1 cellular context compared by ENCODE assay signal in the genomic region with DNA sequence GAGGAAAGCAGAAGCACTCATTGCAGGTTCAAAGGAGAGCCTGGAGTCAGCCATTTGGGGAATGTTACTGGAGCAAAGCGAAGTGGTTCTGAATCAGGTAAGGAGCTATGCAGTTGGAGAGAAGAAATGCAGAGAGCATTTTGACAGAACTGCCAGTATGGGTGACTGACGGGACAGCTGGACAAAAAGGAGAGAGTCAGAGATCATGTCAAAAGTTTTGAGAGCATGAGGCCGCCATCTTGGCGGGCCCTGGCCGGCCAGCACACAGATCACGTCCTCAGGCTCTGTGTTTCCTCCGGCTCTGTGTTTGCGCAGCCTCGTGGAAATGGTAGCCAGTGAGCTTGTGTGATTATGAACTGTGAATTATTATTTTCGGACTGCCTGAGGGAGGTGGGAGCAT.
TF ChIP-seq lines count a peak whose summit lies in the region.

No MANE protein-coding gene starts in this region.

TF ChIP-seq in K562, 482 proteins besides CTCF, POLR2A, EP300 and RAD21:
- TF ChIP-seq YY1 (IDR thresholded peaks at IDR 0.05; ENCODE audit: borderline replicate concordance in 1 of 3, control insufficient read depth in 1 of 3, extremely low read depth in 1 of 3, insufficient read depth in 3 of 3, insufficient read length in 1 of 3, insufficient replicate concordance in 2 of 3, low read depth in 1 of 3, low read length in 2 of 3): peak in 1 of 3 experiments; percentile 17
- no peak for TF ChIP-seq NR3C1 (CRISPR knock-in tag; IDR thresholded peaks at IDR 0.05)
TF ChIP-seq in K562: peak in this region for 1.
